ENCODE assay signal across 8 cellular contexts in genomic region chr12:11653215-11653753, GRCh38. TPM values are rescaled to one million over a fixed set of nuclear protein-coding genes. Genes with fewer than 3 reads are reported as not detected.
DNase-seq lines count a peak whose midpoint lies in the region.

No MANE protein-coding gene starts in this region.

- H3K9ac ChIP-seq in trophoblast cell (ENCODE audit: low read length) = no peak overlapping the region

- DNase-seq in SIG-M5 treated with dmso at 0.1 percent for 504 hours (lab: John Stamatoyannopoulos, UW; ENCODE audit: unreplicated experiment) (peak; percentile 86), SIG-M5 (lab: John Stamatoyannopoulos, UW) (no peak), RPMI8226 (peak; percentile 18), trophoblast cell (no peak), RKO (ENCODE audit: low spot score) (no peak), HK-2 (ENCODE audit: unreplicated experiment) (no peak)
- no peak for DNase-seq in effector CD4-positive, alpha-beta T cell

- no peaks in the 10 kb centered on the region for H3K9me3 Mint-ChIP-seq in dendritic cell treated with granulocyte-macrophage colony-stimulating factor and Interleukin-4, amounts not matched to agents 40 ng/mL and 50 ng/mL, for 4 days

- H3K36me3 Mint-ChIP-seq in dendritic cell treated with granulocyte-macrophage colony-stimulating factor and Interleukin-4, amounts not matched to agents 40 ng/mL and 50 ng/mL, for 4 days (ENCODE audit: low read depth) = peaks cover 70% of the 10 kb centered on the region

- peak overlapping the region; percentile 1 for H3K4me3 ChIP-seq in trophoblast cell (ENCODE audit: low read depth, low read length)

- H3K27me3 ChIP-seq in trophoblast cell (ENCODE audit: insufficient read depth, low read length) = no peaks in the 10 kb centered on the region

- no peak overlapping the region for H3K27ac ChIP-seq in trophoblast cell (ENCODE audit: low read depth, low read length)

- H4K8ac ChIP-seq in trophoblast cell (ENCODE audit: low read depth, low read length) = no peak overlapping the region

- intact Hi-C loops in dendritic cell treated with granulocyte-macrophage colony-stimulating factor and Interleukin-4, amounts not matched to agents 40 ng/mL and 50 ng/mL, for 4 days (cut with micrococcal nuclease) = loop anchor here (5.0 kb wide), 5 partner anchors 34 to 379 kb away; no protein-coding TSS in a partner anchor

- H2AFZ ChIP-seq in trophoblast cell (ENCODE audit: insufficient read depth, low read length, poor library complexity) = no peak overlapping the region

- peak overlapping the region; percentile 41 for H3K4ac ChIP-seq in trophoblast cell (ENCODE audit: low read depth, low read length)

- peak overlapping the region; percentile 93 for H3K4me3 Mint-ChIP-seq in dendritic cell treated with granulocyte-macrophage colony-stimulating factor and Interleukin-4, amounts not matched to agents 40 ng/mL and 50 ng/mL, for 4 days

- peaks cover 17 to 27% of the 10 kb centered on the region in 2 experiments for H3K4me1 ChIP-seq in trophoblast cell (ENCODE audit: control insufficient read depth in 1 of 2, insufficient read depth in 2 of 2, low read length in 2 of 2)

- no peak overlapping the region for H2BK5ac ChIP-seq in trophoblast cell (ENCODE audit: low read depth, low read length, poor library complexity)

- no peak overlapping the region for H3K14ac ChIP-seq in trophoblast cell (ENCODE audit: low read length)

- no peak overlapping the region for H3K23ac ChIP-seq in trophoblast cell (ENCODE audit: low read length)

- no peaks in the 10 kb centered on the region for H3K27me3 Mint-ChIP-seq in dendritic cell treated with granulocyte-macrophage colony-stimulating factor and Interleukin-4, amounts not matched to agents 40 ng/mL and 50 ng/mL, for 4 days

- peak overlapping the region; percentile 97 for H3K27ac Mint-ChIP-seq in dendritic cell treated with granulocyte-macrophage colony-stimulating factor and Interleukin-4, amounts not matched to agents 40 ng/mL and 50 ng/mL, for 4 days

- H2BK12ac ChIP-seq in trophoblast cell (ENCODE audit: low read length) = peak overlapping the region; percentile 40

- H3K4me1 Mint-ChIP-seq in dendritic cell treated with granulocyte-macrophage colony-stimulating factor and Interleukin-4, amounts not matched to agents 40 ng/mL and 50 ng/mL, for 4 days (ENCODE audit: low read depth) = peaks cover 54% of the 10 kb centered on the region

- no peaks in the 10 kb centered on the region for H3K36me3 ChIP-seq in trophoblast cell (ENCODE audit: control insufficient read depth in 1 of 2, insufficient read depth in 2 of 2, low read length in 2 of 2)

- H3K4me2 ChIP-seq in trophoblast cell (ENCODE audit: low read length) = peak overlapping the region; percentile 26

- H3K9me3 ChIP-seq in trophoblast cell (ENCODE audit: insufficient read depth, low read depth, low read length) = no peaks in the 10 kb centered on the region

- peak overlapping the region; percentile 76 for H3K18ac ChIP-seq in trophoblast cell (ENCODE audit: low read length)

- H2BK120ac ChIP-seq in trophoblast cell (ENCODE audit: insufficient read depth, low read length, poor library complexity) = no peak overlapping the region

- no peak overlapping the region for H4K91ac ChIP-seq in trophoblast cell (ENCODE audit: low read depth, low read length)

- no peak overlapping the region for H4K12ac ChIP-seq in trophoblast cell (ENCODE audit: low read depth, low read length)

- H2AK5ac ChIP-seq in trophoblast cell (ENCODE audit: low read length) = peak overlapping the region; percentile 78

- H3K79me2 ChIP-seq in trophoblast cell (ENCODE audit: control insufficient read depth, insufficient read depth, low read length, poor library complexity) = peaks cover 10% of the 10 kb centered on the region

- peaks cover 24% of the 10 kb centered on the region for H3K79me1 ChIP-seq in trophoblast cell (ENCODE audit: low read length)

- WGBS in trophoblast cell (ENCODE audit: extremely low coverage, insufficient coverage, insufficient read length) = no CpG with 5 or more reads among the region's 7 CpGs

RNA-seq across cellular contexts. Expression of gene ETV6, which starts 3.8 kb away (rescaled TPM):
- 8.4 and 9.1 TPM in 2 replicates for polyA plus RNA-seq in trophoblast cell (2013)

Comparison
In these comparisons a context has a peak if more than half of its experiments do, and no peak if none do; other contexts are left out.
1. DNase-seq: peak in SIG-M5 treated with dmso at 0.1 percent for 504 hours (single experiment) and RPMI8226 (single experiment); none in SIG-M5 (single experiment), trophoblast cell (0 of 2), effector CD4-positive, alpha-beta T cell (single experiment), RKO (single experiment) and HK-2 (single experiment).